ENCODE assay signal across 20 cellular contexts in the genomic region with DNA sequence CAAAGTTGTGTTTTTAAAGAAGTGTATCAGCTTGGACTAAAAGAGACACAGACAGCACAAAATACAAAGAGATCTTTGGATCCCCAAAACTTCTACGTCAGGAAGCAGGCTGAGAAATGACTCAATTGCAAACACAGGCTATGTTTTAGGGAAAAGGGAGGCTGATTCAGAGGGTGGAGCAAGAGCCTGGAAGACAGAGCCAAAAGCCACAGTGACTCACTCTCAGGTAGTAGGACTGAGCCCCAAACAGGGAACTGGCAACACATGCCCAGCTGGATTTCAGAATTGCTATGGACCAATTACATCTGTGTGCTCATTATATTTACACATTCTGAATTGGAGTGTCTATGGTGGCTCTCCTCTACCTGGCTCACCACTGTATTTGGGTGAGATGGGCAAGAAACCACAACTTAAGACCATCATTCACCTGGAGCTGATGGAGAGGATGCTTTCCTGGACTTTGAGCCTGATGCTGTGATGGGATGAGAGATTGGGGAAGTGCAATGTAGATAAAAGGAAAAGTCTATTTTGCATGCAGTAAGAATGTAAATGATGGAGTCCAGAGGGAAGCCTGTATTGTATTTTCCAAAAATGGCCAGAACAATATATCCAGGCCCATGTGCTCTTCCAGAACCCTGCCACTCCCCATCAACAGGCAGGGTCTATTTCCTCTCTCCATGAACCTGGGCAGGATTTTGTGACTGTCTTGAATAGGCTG. TPM values are rescaled to one million over a fixed set of nuclear protein-coding genes. Genes with fewer than 3 reads are reported as not detected.
DNase-seq lines count a peak whose midpoint lies in the region; ATAC-seq, FAIRE-seq and TF ChIP-seq lines count a peak whose summit lies in the region.
"Had no signal": no experiment of that assay in that cellular context is flagged by ENCODE, and none has a peak within 500 bp of the region (broad histone marks: within the 10 kb centered on the region; RNA-seq: fewer than 3 reads in every experiment).

No MANE protein-coding gene starts in this region.

- DNase-seq in AG08395 (ENCODE audit: low spot score) = peak; percentile 90
- DNase-seq in HT1080 (ENCODE audit: low read depth) = peak; percentile 98
- no peak for DNase-seq in K562 (ENCODE audit: extremely low read depth in 1 of 4, low spot score in 3 of 4)
- peak; percentile 82 for DNase-seq in hepatic stellate cell (ENCODE audit: low spot score)
- DNase-seq in SKM-1 (lab: John Stamatoyannopoulos, UW; ENCODE audit: unreplicated experiment) = no peak
- no peak for DNase-seq in stimulated activated naive B cell treated with anti-CD40 and anti-IgM and Interleukin-4, amounts not matched to agents 10 μg/mL and 1 μg/mL and 100 μg/mL, for 72 hours
- DNase-seq in SJCRH30 = no peak
- no peak for DNase-seq in NCI-H2171 (lab: John Stamatoyannopoulos, UW)
- DNase-seq: activated CD4-positive, CD25-positive, alpha-beta regulatory T cell; activated T-cell treated with anti-CD3 and anti-CD28 coated beads, Interleukin-2, amount 50 U/mL, for 72 hours; gastrocnemius medialis; left colon; NCI-H1092 treated with DMSO at 0.1 percent for 48 hours; NCI-H69; SHP77; upper lobe of left lung had no signal

- no peak for TF ChIP-seq RAD21 in K562 (CRISPR knock-in tag; conservative IDR thresholded peaks at IDR 0.05 in 1 of 2, IDR thresholded peaks at IDR 0.05 in 1 of 2)

- no peaks in the 10 kb centered on the region for H3K9me1 ChIP-seq in K562 (ENCODE audit: control insufficient read depth, insufficient read depth, low read length)

- CTCF ChIA-PET in K562 (lab: Yijun Ruan, JAX; ENCODE audit: low intra/inter-chr PET ratio) = no interaction called here

- H3K27ac Mint-ChIP-seq in stimulated activated naive B cell treated with anti-CD40 and anti-IgM and Interleukin-4, amounts not matched to agents 10 μg/mL and 1 μg/mL and 100 μg/mL, for 72 hours = no peak overlapping the region
- H3K27ac Mint-ChIP-seq: activated T-cell treated with anti-CD3 and anti-CD28 coated beads, Interleukin-2, amount 50 U/mL, for 72 hours; brain had no signal

- WGBS in K562 (ENCODE audit: insufficient coverage, low coverage, missing lambda C conversion rate) = 6% methylated on average over 1 of the region's 1 CpG

- intact Hi-C loops in K562 (cut with micrococcal nuclease) = no loop called here

- no peak overlapping the region for H3K4me3 ChIP-seq in K562
- H3K4me3 ChIP-seq in SJCRH30 = no peak overlapping the region
- H3K4me3 ChIP-seq: gastrocnemius medialis, upper lobe of left lung had no signal

- H3K36me3 ChIP-seq in K562 (ENCODE audit: control insufficient read depth, insufficient read depth, low read length) (no peaks in the 10 kb centered on the region), SJCRH30 (no peaks in the 10 kb centered on the region)
- H3K36me3 ChIP-seq: gastrocnemius medialis, upper lobe of left lung had no signal

- BruUV-seq in K562 (replicated peaks; lab: Mats Ljungman, UMichigan) = no TSS peak

- FAIRE-seq in K562 (lab: Jason Lieb, UNC) = no peak
- FAIRE-seq: GM18507, small intestine had no signal

- no peak overlapping the region for H2AFZ ChIP-seq in K562 (ENCODE audit: low read depth, low read length)

- H3K9me3 Mint-ChIP-seq in stimulated activated naive B cell treated with anti-CD40 and anti-IgM and Interleukin-4, amounts not matched to agents 10 μg/mL and 1 μg/mL and 100 μg/mL, for 72 hours = peaks cover 15 to 30% of the 10 kb centered on the region in 2 donors

- no peak overlapping the region for H3K4me2 ChIP-seq in K562 (ENCODE audit: insufficient read depth, low read length)

- in situ Hi-C loops in K562 (cut with MboI) = no loop called here

- H3K9ac ChIP-seq in K562 (ENCODE audit: insufficient read depth in 1 of 2, low read depth in 2 of 2, low read length in 2 of 2) = no peak overlapping the region

- peaks cover 2 to 11% of the 10 kb centered on the region in 2 donors for H3K36me3 Mint-ChIP-seq in stimulated activated naive B cell treated with anti-CD40 and anti-IgM and Interleukin-4, amounts not matched to agents 10 μg/mL and 1 μg/mL and 100 μg/mL, for 72 hours
- H3K36me3 Mint-ChIP-seq: brain had no signal

- H3K27me3 ChIP-seq in K562 (ENCODE audit: control insufficient read depth in 2 of 2, insufficient read depth in 2 of 2, low read length in 2 of 2) (peaks cover 2 to 38% of the 10 kb centered on the region in 2 experiments), SJCRH30 (no peaks in the 10 kb centered on the region)
- H3K27me3 ChIP-seq: upper lobe of left lung had no signal

- no peaks in the 10 kb centered on the region for H3K79me2 ChIP-seq in K562 (ENCODE audit: control insufficient read depth, insufficient read depth, low read length)

- H4K20me1 ChIP-seq in K562 (replicated peaks; ENCODE audit: control insufficient read depth, insufficient read depth, low read length) = no peaks in the 10 kb centered on the region

- no peak overlapping the region for H3K4me3 Mint-ChIP-seq in stimulated activated naive B cell treated with anti-CD40 and anti-IgM and Interleukin-4, amounts not matched to agents 10 μg/mL and 1 μg/mL and 100 μg/mL, for 72 hours
- H3K4me3 Mint-ChIP-seq: activated T-cell treated with anti-CD3 and anti-CD28 coated beads, Interleukin-2, amount 50 U/mL, for 72 hours; neural crest cell had no signal

- TF ChIP-seq POLR2A in K562 (conservative IDR thresholded peaks at IDR 0.05) = no peak

- peaks cover 34 to 51% of the 10 kb centered on the region in 2 donors for H3K27me3 Mint-ChIP-seq in stimulated activated naive B cell treated with anti-CD40 and anti-IgM and Interleukin-4, amounts not matched to agents 10 μg/mL and 1 μg/mL and 100 μg/mL, for 72 hours

- H3K27ac ChIP-seq in K562 (ENCODE audit: extremely low read depth, low read depth, low read length) (no peak overlapping the region), SJCRH30 (no peak overlapping the region)
- H3K27ac ChIP-seq: gastrocnemius medialis, upper lobe of left lung had no signal

- TF ChIP-seq CTCF in K562 (IDR thresholded peaks at IDR 0.05 in 2 of 3, conservative IDR thresholded peaks at IDR 0.05 in 1 of 3; ENCODE audit: insufficient read depth in 2 of 3, low read depth in 1 of 3, low read length in 3 of 3) = no peak

- POLR2A ChIA-PET in K562 (lab: Yijun Ruan, JAX) = interaction anchor here (0.6 to 1.1 kb wide), 2 partner anchors 13 to 109 kb away, joined by 3 to 5 read pairs; no protein-coding TSS in a partner anchor

- H3K9me3 ChIP-seq in K562 (replicated peaks; ENCODE audit: control insufficient read depth, insufficient read depth, low read depth, low read length) (peaks cover 2% of the 10 kb centered on the region; the same call in 1 of the 2 replicates), SJCRH30 (replicated peaks) (peaks cover 9% of the 10 kb centered on the region; the same call in 1 of the 2 replicates)
- H3K9me3 ChIP-seq: gastrocnemius medialis had no signal

- no peak for TF ChIP-seq EP300 in K562 (IDR thresholded peaks at IDR 0.05; ENCODE audit: low read length)

- H3K4me1 ChIP-seq in K562 (replicated peaks in 1 of 2; ENCODE audit: control insufficient read depth in 2 of 2, insufficient read depth in 2 of 2, low read length in 2 of 2) = peaks cover 10 to 18% of the 10 kb centered on the region in 2 experiments; a peak in 4 of 5 replicates
- peaks cover 16% of the 10 kb centered on the region for H3K4me1 ChIP-seq in SJCRH30

- H3K4me1 Mint-ChIP-seq in stimulated activated naive B cell treated with anti-CD40 and anti-IgM and Interleukin-4, amounts not matched to agents 10 μg/mL and 1 μg/mL and 100 μg/mL, for 72 hours = no peaks in the 10 kb centered on the region

- ATAC-seq in K562 = no peak
- no peak for ATAC-seq in stimulated activated naive B cell treated with anti-CD40 and anti-IgM and Interleukin-4, amounts not matched to agents 10 μg/mL and 1 μg/mL and 100 μg/mL, for 72 hours (replicated peaks)
- ATAC-seq: activated T-cell treated with anti-CD3 and anti-CD28 coated beads, Interleukin-2, amount 50 U/mL, for 72 hours; gastrocnemius medialis had no signal

TF ChIP-seq in K562, 482 proteins besides CTCF, POLR2A, EP300 and RAD21 (continues in another document):
- TF ChIP-seq, protein P1, sequence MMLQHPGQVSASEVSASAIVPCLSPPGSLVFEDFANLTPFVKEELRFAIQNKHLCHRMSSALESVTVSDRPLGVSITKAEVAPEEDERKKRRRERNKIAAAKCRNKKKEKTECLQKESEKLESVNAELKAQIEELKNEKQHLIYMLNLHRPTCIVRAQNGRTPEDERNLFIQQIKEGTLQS (IDR thresholded peaks at IDR 0.05) = 0 out of 2 replicates have a peak, but pooled peaks have one; percentile 28
- TF ChIP-seq, protein P1 (CRISPR knock-in tag; conservative IDR thresholded peaks at IDR 0.05) = no peak
- peak in 1 of 2 experiments; percentile 40; a peak in 2 of 4 replicates for TF ChIP-seq TRIM24 (IDR thresholded peaks at IDR 0.05)
- no peak for TF ChIP-seq ELF2 (CRISPR knock-in tag; IDR thresholded peaks at IDR 0.05)
- TF ChIP-seq FUS (optimal IDR thresholded peaks at IDR 0.05; ENCODE audit: low read depth, low read length) = no peak

RNA-seq across cellular contexts. Expression of gene LINC01488, which starts 20.8 kb away (rescaled TPM):
- not detected in 2 replicates for total RNA-seq in HT1080 (2014; rRNA removed; shearing (Covaris generic))
- polyA plus RNA-seq in HT1080 (2015; cell fraction: cytosol; rRNA removed) = not detected in 2 replicates
- not detected in 2 replicates for polyA plus RNA-seq in HT1080 (2015; cell fraction: nucleus; rRNA removed)
- total RNA-seq in K562 (2011; cell fraction: chromatin; rRNA removed; ENCODE audit: low replicate concordance) = not detected in 2 replicates
- total RNA-seq in K562 (2011; cell fraction: nucleolus; rRNA removed) = not detected in 2 replicates
- total RNA-seq in K562 (2011; cell fraction: nucleoplasm; rRNA removed) = not detected in 2 replicates
- total RNA-seq in K562 (2014; rRNA removed) (not detected in 2 replicates), K562 (2014; rRNA removed; fragmentation: Illumina TruSeq; extraction: Trizol) (not detected in 2 replicates), K562 (2015; rRNA removed; fragmentation: Illumina TruSeq; extraction: Trizol) (not detected in 2 replicates), K562 (2021) (not detected in 2 replicates)
- polyA plus RNA-seq in K562 (2011; rRNA removed) (not detected in 2 replicates), K562 (2014; fragmentation: Illumina TruSeq; extraction: Trizol) (not detected in 2 replicates), K562 (2014; fragmentation: Nextera tagmentation; extraction: Ambion mirVana) (not detected), K562 (2014; rRNA removed) (not detected in 2 replicates)
- not detected in 2 replicates for polyA plus RNA-seq in K562 (2011; cell fraction: cytosol; rRNA removed)
- polyA plus RNA-seq in K562 (2011; cell fraction: nucleus; rRNA removed) = not detected in 2 replicates
- polyA plus RNA-seq in K562 (2012) = not detected in 2 replicates
- not detected in 2 replicates for polyA minus RNA-seq in K562 (2011; rRNA and poly(A)+ RNA removed)
- not detected in 2 replicates for polyA minus RNA-seq in K562 (2011; cell fraction: cytosol; rRNA and poly(A)+ RNA removed)
- not detected in 2 replicates for polyA minus RNA-seq in K562 (2011; cell fraction: nucleus; rRNA and poly(A)+ RNA removed)
- total RNA-seq in SJCRH30 (2014; rRNA removed; shearing (Covaris generic)) = not detected in 2 replicates
- total RNA-seq: activated T-cell treated with anti-CD3 and anti-CD28 coated beads, Interleukin-2, amount 50 U/mL, for 72 hours; gastrocnemius medialis; left colon; neural crest cell; upper lobe of left lung had no signal
- polyA plus RNA-seq: small intestine had no signal

Comparison
In these comparisons a context has a peak if more than half of its experiments do, and no peak if none do; other contexts are left out.
1. DNase-seq: peak in AG08395 (single experiment), HT1080 (single experiment) and hepatic stellate cell (single experiment); none in K562 (0 of 4), SKM-1 (single experiment), stimulated activated naive B cell treated with anti-CD40 and anti-IgM and Interleukin-4, amounts not matched to agents 10 μg/mL and 1 μg/mL and 100 μg/mL, for 72 hours (single experiment), SJCRH30 (0 of 2) and NCI-H2171 (single experiment).